12 cellular contexts compared by ENCODE assay signal in the genomic region with DNA sequence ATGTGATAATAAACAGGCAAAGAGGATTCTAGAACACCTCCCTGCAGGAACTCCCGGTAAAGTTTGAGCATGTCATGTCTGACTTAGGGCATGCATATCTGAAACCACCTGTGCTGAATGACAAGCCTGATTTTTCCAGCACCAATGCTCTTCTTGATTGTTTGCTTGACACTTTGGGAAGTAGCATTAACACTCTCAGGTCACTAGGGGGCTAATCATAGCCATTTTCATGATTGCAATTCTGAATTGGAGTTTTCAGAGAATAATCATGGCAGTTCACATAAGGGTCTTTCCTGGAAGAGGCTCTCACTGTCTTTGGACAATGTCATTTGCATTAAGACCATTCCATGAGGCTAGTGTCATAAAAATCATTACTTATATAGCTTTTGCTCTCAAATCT.
DNase-seq lines count a peak whose midpoint lies in the region; ATAC-seq, FAIRE-seq and TF ChIP-seq lines count a peak whose summit lies in the region.
"Had no signal": no experiment of that assay in that cellular context is flagged by ENCODE, and none has a peak within 500 bp of the region (broad histone marks: within the 10 kb centered on the region; RNA-seq: fewer than 3 reads in every experiment).

No MANE protein-coding gene starts in this region.

- H3K27me3 Mint-ChIP-seq in neural crest cell (ENCODE audit: low read depth): no peaks in the 10 kb centered on the region
- H3K27me3 Mint-ChIP-seq: dendritic cell treated with granulocyte-macrophage colony-stimulating factor and Interleukin-4, amounts not matched to agents 40 ng/mL and 50 ng/mL, for 4 days had no signal

- no peak for FAIRE-seq in bronchial epithelial cell (lab: Jason Lieb, UNC)

- no peaks in the 10 kb centered on the region for H3K9me3 ChIP-seq in vagina
- H3K9me3 ChIP-seq: thyroid gland had no signal

- no peak overlapping the region for H3K4me3 ChIP-seq in bronchial epithelial cell (ENCODE audit: low read depth, low read length)
- no peak overlapping the region for H3K4me3 ChIP-seq in vagina
- H3K4me3 ChIP-seq: thyroid gland had no signal

- no peak overlapping the region for H3K27ac ChIP-seq in vagina
- H3K27ac ChIP-seq: thyroid gland had no signal

- in situ Hi-C loops in KBM-7 (cut with MboI; ENCODE audit: low pct_unique_long_range_greater_than_20kb, low sequenced_read_pairs) (no loop called here), ACHN (cut with HindIII; ENCODE audit: low pct_ligation_motif_present, low pct_unique_long_range_greater_than_20kb, low sequenced_read_pairs) (no loop called here)

- H3K27ac Mint-ChIP-seq in neural crest cell (ENCODE audit: unreplicated experiment): no peak overlapping the region
- H3K27ac Mint-ChIP-seq: dendritic cell treated with granulocyte-macrophage colony-stimulating factor and Interleukin-4, amounts not matched to agents 40 ng/mL and 50 ng/mL, for 4 days had no signal

- no peaks in the 10 kb centered on the region for H3K4me1 ChIP-seq in vagina
- H3K4me1 ChIP-seq: thyroid gland had no signal

- TF ChIP-seq POLR2A in vagina (IDR thresholded peaks at IDR 0.05): no peak

- H3K27me3 ChIP-seq in bronchial epithelial cell (ENCODE audit: control insufficient read depth, insufficient read depth, low read length) (no peaks in the 10 kb centered on the region), vagina (no peaks in the 10 kb centered on the region)
- H3K27me3 ChIP-seq: thyroid gland had no signal

- H3K9me3 Mint-ChIP-seq in neural crest cell: no peaks in the 10 kb centered on the region
- H3K9me3 Mint-ChIP-seq: activated T-cell treated with anti-CD3 and anti-CD28 coated beads, Interleukin-2, amount 50 U/mL, for 4 hours; dendritic cell treated with granulocyte-macrophage colony-stimulating factor and Interleukin-4, amounts not matched to agents 40 ng/mL and 50 ng/mL, for 4 days had no signal

- TF ChIP-seq CTCF in bronchial epithelial cell (IDR thresholded peaks at IDR 0.05; ENCODE audit: insufficient read depth, low read length, severe bottlenecking) (peak; percentile 48), neural crest cell (conservative IDR thresholded peaks at IDR 0.05) (peak; percentile 53), vagina (IDR thresholded peaks at IDR 0.05) (no peak)

- no peak for ATAC-seq in HG03442 (IDR thresholded peaks at IDR 0.05; ENCODE audit: unreplicated experiment)
- ATAC-seq: activated T-cell treated with anti-CD3 and anti-CD28 coated beads, Interleukin-2, amount 50 U/mL, for 4 hours had no signal

- H3K4me1 Mint-ChIP-seq in neural crest cell: no peaks in the 10 kb centered on the region

- intact Hi-C loops in vagina (cut with DNase I): no loop called here

- H3K36me3 ChIP-seq in bronchial epithelial cell (ENCODE audit: control insufficient read depth, insufficient read depth, low read length) (no peaks in the 10 kb centered on the region), vagina (no peaks in the 10 kb centered on the region)
- H3K36me3 ChIP-seq: thyroid gland had no signal

- no peaks in the 10 kb centered on the region for H3K36me3 Mint-ChIP-seq in neural crest cell (ENCODE audit: low read depth)

- no peak overlapping the region for H3K4me3 Mint-ChIP-seq in neural crest cell
- H3K4me3 Mint-ChIP-seq: activated T-cell treated with anti-CD3 and anti-CD28 coated beads, Interleukin-2, amount 50 U/mL, for 4 hours; dendritic cell treated with granulocyte-macrophage colony-stimulating factor and Interleukin-4, amounts not matched to agents 40 ng/mL and 50 ng/mL, for 4 days had no signal

- DNase-seq in NCI-H1417 (lab: John Stamatoyannopoulos, UW) (peak; percentile 5 to 62 (median 11)), NCI-H1417 treated with DMSO at 0.1 percent for 48 hours (lab: John Stamatoyannopoulos, UW) (no peak), KBM-7 (peak; percentile 1), bronchial epithelial cell (ENCODE audit: low read depth) (peak; percentile 20), neural crest cell (ENCODE audit: low read depth, low spot score) (no peak), ACHN (no peak), vagina (ENCODE audit: extremely low spot score in 2 of 2) (no peak)
- DNase-seq: activated T-cell treated with anti-CD3 and anti-CD28 coated beads, Interleukin-2, amount 50 U/mL, for 4 hours; NCI-H2081 treated with DMSO at 0.1 percent for 48 hours; thyroid gland had no signal

Comparison
In these comparisons a context has a peak if more than half of its experiments do, and no peak if none do; other contexts are left out.
1. DNase-seq: peak in NCI-H1417 (3 of 3), KBM-7 (single experiment) and bronchial epithelial cell (single experiment); none in NCI-H1417 treated with DMSO at 0.1 percent for 48 hours (single experiment), neural crest cell (single experiment), ACHN (single experiment) and vagina (0 of 2).
2. CTCF ChIP-seq: peak in bronchial epithelial cell (single experiment) and neural crest cell (single experiment); none in vagina (0 of 3).